Comparison of ENCODE assay signal across 18 cellular contexts in genomic region chr1:247535402-247535801, GRCh38. TPM values are rescaled to one million over a fixed set of nuclear protein-coding genes. Genes with fewer than 3 reads are reported as not detected.
"Had no signal": no experiment of that assay in that cellular context is flagged by ENCODE, and none has a peak within 500 bp of the region (broad histone marks: within the 10 kb centered on the region; RNA-seq: fewer than 3 reads in every experiment).

No MANE protein-coding gene starts in this region.

- ATAC-seq: left ventricle myocardium superior, upper lobe of right lung had no signal

- H3K4me1 ChIP-seq: esophagus squamous epithelium, sigmoid colon, upper lobe of right lung had no signal

- H3K9me3 ChIP-seq: sigmoid colon, upper lobe of right lung had no signal

- H3K36me3 ChIP-seq: cardiac muscle cell, esophagus squamous epithelium, sigmoid colon, upper lobe of right lung had no signal

- H3K4me1 Mint-ChIP-seq: nephron progenitor cell had no signal

- H3K4me3 ChIP-seq: cardiac muscle cell, esophagus squamous epithelium, sigmoid colon, upper lobe of right lung had no signal

- H3K27me3 ChIP-seq: cardiac muscle cell had no signal

- H3K36me3 Mint-ChIP-seq: activated naive CD8-positive, alpha-beta T cell treated with anti-CD3 and anti-CD28 coated beads, Interleukin-2, amount 10 ng/mL, durations not matched to agents 7 days and 5 days had no signal

- H3K4me3 Mint-ChIP-seq: activated CD4-positive, alpha-beta T cell treated with anti-CD3 and anti-CD28 coated beads, Interleukin-2, amount 10 ng/mL, durations not matched to agents 24 days and 14 days; activated naive CD8-positive, alpha-beta T cell treated with anti-CD3 and anti-CD28 coated beads, Interleukin-2, amount 10 ng/mL, durations not matched to agents 7 days and 5 days; nephron progenitor cell; stimulated activated naive CD8-positive, alpha-beta T cell treated with anti-CD3 and anti-CD28 coated beads, Interleukin-15, Interleukin-2, amounts not matched to agents 100 ng/mL and 50 ng/mL, for 24 hours had no signal

- H3K27ac ChIP-seq: cardiac muscle cell, esophagus squamous epithelium, sigmoid colon, upper lobe of right lung had no signal

- H3K27ac Mint-ChIP-seq: activated CD4-positive, alpha-beta T cell treated with anti-CD3 and anti-CD28 coated beads, Interleukin-2, amount 10 ng/mL, durations not matched to agents 24 days and 14 days; activated naive CD8-positive, alpha-beta T cell treated with anti-CD3 and anti-CD28 coated beads, Interleukin-2, amount 10 ng/mL, durations not matched to agents 7 days and 5 days; nephron progenitor cell; stimulated activated naive CD8-positive, alpha-beta T cell treated with anti-CD3 and anti-CD28 coated beads, Interleukin-15, Interleukin-2, amounts not matched to agents 100 ng/mL and 50 ng/mL, for 24 hours had no signal

- H3K9me3 Mint-ChIP-seq: activated naive CD8-positive, alpha-beta T cell treated with anti-CD3 and anti-CD28 coated beads, Interleukin-2, amount 10 ng/mL, durations not matched to agents 7 days and 5 days; stimulated activated naive CD8-positive, alpha-beta T cell treated with anti-CD3 and anti-CD28 coated beads, Interleukin-15, Interleukin-2, amounts not matched to agents 100 ng/mL and 50 ng/mL, for 24 hours had no signal

- DNase-seq: activated CD4-positive, alpha-beta T cell treated with anti-CD3 and anti-CD28 coated beads, Interleukin-2, amount 10 ng/mL, durations not matched to agents 24 days and 14 days; activated gamma-delta T cell; activated naive CD8-positive, alpha-beta T cell treated with anti-CD3 and anti-CD28 coated beads, Interleukin-2, amount 10 ng/mL, durations not matched to agents 7 days and 5 days; aorta; esophagus squamous epithelium; foreskin fibroblast; kidney; left ventricle myocardium superior; mesendoderm; nephron progenitor cell; sigmoid colon; stimulated activated CD4-positive, alpha-beta T cell treated with anti-CD3 and anti-CD28 coated beads, Interleukin-2, amount 100 ng/mL, for 48 hours; upper lobe of right lung had no signal

RNA-seq across cellular contexts. Expression of gene OR2C3, which starts 0.8 kb away (rescaled TPM):
- total RNA-seq: activated CD4-positive, alpha-beta T cell treated with anti-CD3 and anti-CD28 coated beads, Interleukin-2, amount 10 ng/mL, durations not matched to agents 24 days and 14 days; activated naive CD8-positive, alpha-beta T cell treated with anti-CD3 and anti-CD28 coated beads, Interleukin-2, amount 10 ng/mL, durations not matched to agents 7 days and 5 days; aorta; cardiac muscle cell; esophagus squamous epithelium; left ventricle myocardium superior; osteoblast; pulmonary artery endothelial cell; sigmoid colon; temporal lobe; upper lobe of right lung had no signal
- polyA plus RNA-seq: aorta, cardiac muscle cell, sigmoid colon had no signal

RNA-seq across cellular contexts. Expression of gene GCSAML, which starts 13.5 kb away (rescaled TPM):
- total RNA-seq: activated naive CD8-positive, alpha-beta T cell treated with anti-CD3 and anti-CD28 coated beads, Interleukin-2, amount 10 ng/mL, durations not matched to agents 7 days and 5 days; cardiac muscle cell; left ventricle myocardium superior; osteoblast; pulmonary artery endothelial cell had no signal
- polyA plus RNA-seq: aorta, cardiac muscle cell had no signal

RNA-seq across cellular contexts. Expression of gene OR2G2, which starts 52.8 kb away (rescaled TPM):
- total RNA-seq: activated CD4-positive, alpha-beta T cell treated with anti-CD3 and anti-CD28 coated beads, Interleukin-2, amount 10 ng/mL, durations not matched to agents 24 days and 14 days; activated naive CD8-positive, alpha-beta T cell treated with anti-CD3 and anti-CD28 coated beads, Interleukin-2, amount 10 ng/mL, durations not matched to agents 7 days and 5 days; aorta; cardiac muscle cell; esophagus squamous epithelium; kidney; left ventricle myocardium superior; osteoblast; pulmonary artery endothelial cell; sigmoid colon; temporal lobe; upper lobe of right lung had no signal
- polyA plus RNA-seq: aorta, cardiac muscle cell, sigmoid colon had no signal
